ENCODE assay signal across 8 cellular contexts in genomic region chr1:6599141-6599975, GRCh38. TPM values are rescaled to one million over a fixed set of nuclear protein-coding genes. Genes with fewer than 3 reads are reported as not detected.
DNase-seq lines count a peak whose midpoint lies in the region; ATAC-seq, FAIRE-seq and TF ChIP-seq lines count a peak whose summit lies in the region.

No MANE protein-coding gene starts in this region.

- H3K9me3 Mint-ChIP-seq in activated CD8-positive, alpha-beta memory T cell treated with anti-CD3 and anti-CD28 coated beads, Interleukin-2, amount 10 ng/mL, durations not matched to agents 7 days and 5 days (ENCODE audit: low read depth), result no peaks in the 10 kb centered on the region

- peaks cover 47% of the 10 kb centered on the region for H3K36me3 ChIP-seq in KOPT-K1 (ENCODE audit: insufficient read depth, low read length)
- peaks cover 31 to 48% (median 36%) of the 10 kb centered on the region in 3 donors for H3K36me3 ChIP-seq in esophagus squamous epithelium
- H3K36me3 ChIP-seq in gastrocnemius medialis, result peaks cover 0 to 35% of the 10 kb centered on the region in 2 donors

- H3K27ac Mint-ChIP-seq in activated CD8-positive, alpha-beta memory T cell treated with anti-CD3 and anti-CD28 coated beads, Interleukin-2, amount 10 ng/mL, durations not matched to agents 7 days and 5 days, result peak overlapping the region; percentile 94

- H3K27me3 Mint-ChIP-seq in activated CD8-positive, alpha-beta memory T cell treated with anti-CD3 and anti-CD28 coated beads, Interleukin-2, amount 10 ng/mL, durations not matched to agents 7 days and 5 days, result no peaks in the 10 kb centered on the region

- WGBS in esophagus squamous epithelium, 2 donors, result 20 to 22% methylated on average over 6 to 11 of the region's 31 CpGs

- intact Hi-C loops in esophagus squamous epithelium (cut with DNase I), result no loop called here
- intact Hi-C loops in gastrocnemius medialis (cut with DNase I; ENCODE audit: low total_unique reads), result no loop called here

- H3K27ac ChIP-seq in KOPT-K1 (ENCODE audit: low read depth, low read length, poor library complexity, severe bottlenecking) (peak overlapping the region; percentile 54), esophagus squamous epithelium (peak overlapping the region; percentile 64 to 100 (median 98)), gastrocnemius medialis (peak overlapping the region; percentile 98 to 100 (median 100))

- H3K9me3 ChIP-seq in KOPT-K1 (ENCODE audit: insufficient read depth, low read length, poor library complexity, severe bottlenecking), result no peaks in the 10 kb centered on the region
- no peaks in the 10 kb centered on the region for H3K9me3 ChIP-seq in esophagus squamous epithelium
- no peaks in the 10 kb centered on the region for H3K9me3 ChIP-seq in gastrocnemius medialis

- peak; percentile 75 for DNase-seq in activated CD8-positive, alpha-beta memory T cell treated with anti-CD3 and anti-CD28 coated beads, Interleukin-2, amount 10 ng/mL, durations not matched to agents 7 days and 5 days
- DNase-seq in esophagus squamous epithelium (lab: John Stamatoyannopoulos, UW) (no peak), gastrocnemius medialis (peak; percentile 73 to 76), GM12892 (ENCODE audit: insufficient read length) (no peak), urothelium cell line (ENCODE audit: low spot score) (no peak), putamen (ENCODE audit: low spot score) (no peak)

- in situ Hi-C loops in gastrocnemius medialis (cut with MboI; ENCODE audit: low sequenced_read_pairs in 4 of 4), result no loop called here

- FAIRE-seq in GM12892 (lab: Jason Lieb, UNC), result no peak
- no peak for FAIRE-seq in urothelium cell line (lab: Jason Lieb, UNC)

- TF ChIP-seq POLR2A in esophagus squamous epithelium (IDR thresholded peaks at IDR 0.05), result peak in 1 of 4 donors; percentile 29
- peak; percentile 52 to 57 for TF ChIP-seq POLR2A in gastrocnemius medialis (IDR thresholded peaks at IDR 0.05)
- no peak for TF ChIP-seq POLR2A in GM12892 (IDR thresholded peaks at IDR 0.05; ENCODE audit: low read depth, low read length)

- H3K4me1 Mint-ChIP-seq in activated CD8-positive, alpha-beta memory T cell treated with anti-CD3 and anti-CD28 coated beads, Interleukin-2, amount 10 ng/mL, durations not matched to agents 7 days and 5 days, result peaks cover 42% of the 10 kb centered on the region

- H3K4me3 Mint-ChIP-seq in activated CD8-positive, alpha-beta memory T cell treated with anti-CD3 and anti-CD28 coated beads, Interleukin-2, amount 10 ng/mL, durations not matched to agents 7 days and 5 days, result peak overlapping the region; percentile 95

- H3K27me3 ChIP-seq in esophagus squamous epithelium, result no peaks in the 10 kb centered on the region
- no peaks in the 10 kb centered on the region for H3K27me3 ChIP-seq in gastrocnemius medialis

- H3K4me3 ChIP-seq in esophagus squamous epithelium (peak overlapping the region; percentile 73 to 99 (median 92)), gastrocnemius medialis (peak overlapping the region; percentile 74 to 92 (median 90))

- H3K36me3 Mint-ChIP-seq in activated CD8-positive, alpha-beta memory T cell treated with anti-CD3 and anti-CD28 coated beads, Interleukin-2, amount 10 ng/mL, durations not matched to agents 7 days and 5 days, result peaks cover 24% of the 10 kb centered on the region

- ATAC-seq in activated CD8-positive, alpha-beta memory T cell treated with anti-CD3 and anti-CD28 coated beads, Interleukin-2, amount 10 ng/mL, durations not matched to agents 7 days and 5 days, result no peak
- ATAC-seq in gastrocnemius medialis, result peak in 1 of 2 donors; percentile 2
- no peak for ATAC-seq in GM21360 (IDR thresholded peaks at IDR 0.05; ENCODE audit: unreplicated experiment)

- TF ChIP-seq CTCF in esophagus squamous epithelium (IDR thresholded peaks at IDR 0.05) (peak in 3 of 6 experiments; percentile 30 to 59 (median 34)), gastrocnemius medialis (IDR thresholded peaks at IDR 0.05 in 4 of 5, conservative IDR thresholded peaks at IDR 0.05 in 1 of 5) (peak in 3 of 5 experiments; percentile 23 to 36 (median 26))

- CTCF ChIA-PET in activated CD8-positive, alpha-beta memory T cell treated with anti-CD3 and anti-CD28 coated beads, Interleukin-2, amount 10 ng/mL, durations not matched to agents 7 days and 5 days (lab: Charles Lee), result interaction anchor here (0.8 to 1.8 kb wide), 6 partner anchors 13 to 110 kb away, joined by 3 to 7 read pairs (median 4); partner anchors contain the start of genes NOL9 and TAS1R1

- H3K4me1 ChIP-seq in esophagus squamous epithelium, result peaks cover 47 to 76% (median 57%) of the 10 kb centered on the region in 3 donors
- peaks cover 60 to 63% of the 10 kb centered on the region in 2 donors for H3K4me1 ChIP-seq in gastrocnemius medialis

RNA-seq across cellular contexts. Expression of gene KLHL21, which starts 3.3 kb away (rescaled TPM):
- 10 to 100 TPM; 23.9 to 28.2 TPM for total RNA-seq in activated CD8-positive, alpha-beta memory T cell treated with anti-CD3 and anti-CD28 coated beads, Interleukin-2, amount 10 ng/mL, durations not matched to agents 7 days and 5 days
- 10 to 100 TPM; 45.9 to 68.1 (median 55.1) TPM for total RNA-seq in esophagus squamous epithelium
- total RNA-seq in gastrocnemius medialis, result 100 to 1,000 TPM; 176 to 481 (median 267) TPM
- 3.8 TPM for polyA plus RNA-seq in GM12892 (2012; ENCODE audit: missing spikeins)

RNA-seq across cellular contexts. Expression of gene PHF13, which starts 14.2 kb away (rescaled TPM):
- total RNA-seq in activated CD8-positive, alpha-beta memory T cell treated with anti-CD3 and anti-CD28 coated beads, Interleukin-2, amount 10 ng/mL, durations not matched to agents 7 days and 5 days, result 10 to 100 TPM; 10.7 to 15.9 TPM
- 10 to 100 TPM in 1 of 4 donors, 1 to 10 TPM in 3; 6.7 to 12.1 (median 8.7) TPM for total RNA-seq in esophagus squamous epithelium
- 1 to 10 TPM; 4.7 to 8.5 (median 5.3) TPM for total RNA-seq in gastrocnemius medialis
- 10.0 TPM for polyA plus RNA-seq in GM12892 (2012; ENCODE audit: missing spikeins)

RNA-seq across cellular contexts. Expression of gene ZBTB48, which starts 19.6 kb away (rescaled TPM):
- 10 to 100 TPM; 30.7 to 37.4 TPM for total RNA-seq in activated CD8-positive, alpha-beta memory T cell treated with anti-CD3 and anti-CD28 coated beads, Interleukin-2, amount 10 ng/mL, durations not matched to agents 7 days and 5 days
- total RNA-seq in esophagus squamous epithelium (10 to 100 TPM in 3 of 4 donors, 1 to 10 TPM in 1; 7.2 to 26.0 (median 16.0) TPM), gastrocnemius medialis (10 to 100 TPM in 3 of 4 donors, 1 to 10 TPM in 1; 9.3 to 14.5 (median 11.3) TPM)
- 13.4 TPM for polyA plus RNA-seq in GM12892 (2012; ENCODE audit: missing spikeins)

RNA-seq across cellular contexts. Expression of gene THAP3, which starts 25.3 kb away (rescaled TPM):
- 10 to 100 TPM; 24.3 to 24.4 TPM for total RNA-seq in activated CD8-positive, alpha-beta memory T cell treated with anti-CD3 and anti-CD28 coated beads, Interleukin-2, amount 10 ng/mL, durations not matched to agents 7 days and 5 days
- total RNA-seq in esophagus squamous epithelium (10 to 100 TPM in 3 of 4 donors, 1 to 10 TPM in 1; 4.8 to 17.1 (median 13.3) TPM), gastrocnemius medialis (10 to 100 TPM; 16.7 to 31.0 (median 24.2) TPM)
- polyA plus RNA-seq in GM12892 (2012; ENCODE audit: missing spikeins), result 10.6 TPM

RNA-seq across cellular contexts. Expression of gene TAS1R1, which starts 44.3 kb away (rescaled TPM):
- not detected for total RNA-seq in activated CD8-positive, alpha-beta memory T cell treated with anti-CD3 and anti-CD28 coated beads, Interleukin-2, amount 10 ng/mL, durations not matched to agents 7 days and 5 days
- not detected for total RNA-seq in esophagus squamous epithelium
- total RNA-seq in gastrocnemius medialis, result not detected
- polyA plus RNA-seq in GM12892 (2012; ENCODE audit: missing spikeins), result 0.28 TPM

Comparison
In these comparisons a context has a peak if more than half of its experiments do, and no peak if none do; other contexts are left out.
1. DNase-seq: peak in activated CD8-positive, alpha-beta memory T cell treated with anti-CD3 and anti-CD28 coated beads, Interleukin-2, amount 10 ng/mL, durations not matched to agents 7 days and 5 days (single experiment) and gastrocnemius medialis (2 of 2); none in esophagus squamous epithelium (single experiment), GM12892 (single experiment), urothelium cell line (single experiment) and putamen (single experiment).
2. Peak in every context shown above with its lines, with median percentiles within 50 percentile points of each other: H3K27ac ChIP-seq.